In genomic region chr1:212455406-212456165, GRCh38 we compare ENCODE assay signal across 8 cellular contexts.
DNase-seq lines count a peak whose midpoint lies in the region; TF ChIP-seq lines count a peak whose summit lies in the region.

No MANE protein-coding gene starts in this region.

- peak; percentile 75 for DNase-seq in NCI-H510A treated with DMSO at 0.1 percent for 48 hours (lab: John Stamatoyannopoulos, UW)
- DNase-seq in NCI-H510A (lab: John Stamatoyannopoulos, UW): no peak
- peak; percentile 91 for DNase-seq in HK-2 (ENCODE audit: unreplicated experiment)
- DNase-seq in NT2/D1 (ENCODE audit: low read depth, low spot score): peak; percentile 91
- peak; percentile 57 for DNase-seq in activated CD8-positive, alpha-beta memory T cell treated with anti-CD3 and anti-CD28 coated beads, Interleukin-2, amount 50 U/mL, for 1 hour (ENCODE audit: extremely low read depth)
- DNase-seq in epithelial cell of esophagus (ENCODE audit: low read depth): peak; percentile 81
- peak; percentile 95 for DNase-seq in stimulated activated CD8-positive, alpha-beta memory T cell treated with anti-CD3 and anti-CD28 coated beads, Interleukin-4, amount 100 ng/mL, for 48 hours

- H3K36me3 ChIP-seq in NT2/D1 (ENCODE audit: insufficient read depth, insufficient read length, low read length) (no peaks in the 10 kb centered on the region), mucosa of stomach (ENCODE audit: control insufficient read depth, insufficient read depth, low read length) (no peaks in the 10 kb centered on the region)

- H3K9me3 ChIP-seq in NT2/D1 (ENCODE audit: insufficient read depth, low read length) (no peaks in the 10 kb centered on the region), mucosa of stomach (ENCODE audit: control insufficient read depth, low read length) (no peaks in the 10 kb centered on the region)

- H3K4me1 ChIP-seq in NT2/D1 (ENCODE audit: insufficient read depth, insufficient read length): peaks cover 10% of the 10 kb centered on the region
- no peaks in the 10 kb centered on the region for H3K4me1 ChIP-seq in mucosa of stomach (ENCODE audit: control insufficient read depth, insufficient read depth, low read length)

- no peak overlapping the region for H3K9ac ChIP-seq in NT2/D1 (ENCODE audit: insufficient read length, low read depth)
- H3K9ac ChIP-seq in mucosa of stomach (ENCODE audit: low read length): peak overlapping the region; percentile 8

- TF ChIP-seq CTCF in epithelial cell of esophagus (IDR thresholded peaks at IDR 0.05; ENCODE audit: insufficient read depth, low read depth, low read length, missing control alignments): peak; percentile 98

- H3K4me3 ChIP-seq in NT2/D1 (ENCODE audit: insufficient read length, low read depth) (no peak overlapping the region), epithelial cell of esophagus (ENCODE audit: low read length) (no peak overlapping the region), mucosa of stomach (ENCODE audit: low read length) (no peak overlapping the region)

- H3K27me3 ChIP-seq in NT2/D1 (ENCODE audit: insufficient read depth, insufficient read length) (no peaks in the 10 kb centered on the region), mucosa of stomach (ENCODE audit: control insufficient read depth, insufficient read depth, low read length) (no peaks in the 10 kb centered on the region)
